ENCODE assay signal across 10 cellular contexts in genomic region chr9:36566813-36567217, GRCh38. TPM values are rescaled to one million over a fixed set of nuclear protein-coding genes. Genes with fewer than 3 reads are reported as not detected.
DNase-seq lines count a peak whose midpoint lies in the region; ATAC-seq and TF ChIP-seq lines count a peak whose summit lies in the region.
"Had no signal": no experiment of that assay in that cellular context is flagged by ENCODE, and none has a peak within 500 bp of the region (broad histone marks: within the 10 kb centered on the region; RNA-seq: fewer than 3 reads in every experiment).

No MANE protein-coding gene starts in this region.

- TF ChIP-seq CTCF in coronary artery (IDR thresholded peaks at IDR 0.05), result no peak

- H3K27me3 ChIP-seq in aorta (ENCODE audit: control insufficient read depth in 1 of 2, insufficient read depth in 2 of 2, low read length in 1 of 2), result no peaks in the 10 kb centered on the region

- intact Hi-C loops in Right ventricle myocardium superior (cut with DNase I) (no loop called here), Right ventricle myocardium inferior (cut with DNase I) (no loop called here), aorta (cut with DNase I) (no loop called here)

- H3K4me3 ChIP-seq in coronary artery (no peak overlapping the region), aorta (ENCODE audit: low read length in 2 of 2) (no peak overlapping the region)

- peak; percentile 49 for ATAC-seq in Right ventricle myocardium superior (ENCODE audit: poor library complexity)
- no peak for ATAC-seq in Right ventricle myocardium inferior
- ATAC-seq in aorta (ENCODE audit: low FRiP score), result peak; percentile 92
- no peak for ATAC-seq in T-helper 17 cell

- H3K9me3 ChIP-seq in aorta (ENCODE audit: control insufficient read depth, low read length) (no peaks in the 10 kb centered on the region), T-helper 17 cell (ENCODE audit: control insufficient read depth, low read length, poor library complexity, severe bottlenecking) (no peaks in the 10 kb centered on the region)

- H3K36me3 Mint-ChIP-seq in T-helper 17 cell (ENCODE audit: low read depth), result peaks cover 4% of the 10 kb centered on the region

- DNase-seq in Right ventricle myocardium superior (no peak), Right ventricle myocardium inferior (ENCODE audit: missing footprints) (no peak), coronary artery (ENCODE audit: low spot score) (no peak), middle frontal gyrus (ENCODE audit: extremely low spot score, low spot score) (peak; percentile 65), aorta (peak; percentile 84 to 86), GDM1 (lab: John Stamatoyannopoulos, UW) (no peak), T-helper 17 cell (no peak)
- DNase-seq in activated CD4-positive, CD25-positive, alpha-beta regulatory T cell (lab: John Stamatoyannopoulos, UW), result no peak
- DNase-seq: AML-193 had no signal

- H3K4me1 Mint-ChIP-seq in T-helper 17 cell, result peaks cover 2% of the 10 kb centered on the region

- no peaks in the 10 kb centered on the region for H3K4me1 ChIP-seq in aorta (ENCODE audit: control insufficient read depth in 1 of 2, insufficient read depth in 2 of 2, low read length in 2 of 2)

- no peaks in the 10 kb centered on the region for H3K36me3 ChIP-seq in aorta (ENCODE audit: control insufficient read depth in 1 of 2, insufficient read depth in 2 of 2, low read length in 1 of 2)

- H3K27ac ChIP-seq in coronary artery, result peak overlapping the region; percentile 76 to 80
- peak overlapping the region; percentile 71 to 73 for H3K27ac ChIP-seq in aorta (ENCODE audit: low read depth in 1 of 2, low read length in 2 of 2)

- H3K27ac Mint-ChIP-seq in T-helper 17 cell, result no peak overlapping the region
- H3K27ac Mint-ChIP-seq: activated T-helper 1 cell treated with anti-CD3 and anti-CD28 coated beads, Interleukin-12 subunit alpha, Interleukin-12 subunit beta, Interleukin-2, Interleukin-4 antibody, amounts not matched to agents 30 ng/mL and 10 ng/mL and 1 ng/mL, durations not matched to agents 14 hours and 24 hours and 36 hours had no signal

- 2 to 7% methylated on average over 8 of the region's 8 CpGs for WGBS in aorta, 2 donors

- H3K4me3 Mint-ChIP-seq in T-helper 17 cell, result no peak overlapping the region
- H3K4me3 Mint-ChIP-seq: activated T-helper 1 cell treated with anti-CD3 and anti-CD28 coated beads, Interleukin-12 subunit alpha, Interleukin-12 subunit beta, Interleukin-2, Interleukin-4 antibody, amounts not matched to agents 30 ng/mL and 10 ng/mL and 1 ng/mL, durations not matched to agents 14 hours and 24 hours and 36 hours had no signal

- H3K27me3 Mint-ChIP-seq in T-helper 17 cell, result peaks cover 23% of the 10 kb centered on the region

RNA-seq across cellular contexts. Expression of gene MELK, which starts 5.9 kb away (rescaled TPM):
- total RNA-seq in Right ventricle myocardium superior, result 0.48 TPM
- total RNA-seq in Right ventricle myocardium inferior, result 0.76 TPM
- 1 to 10 TPM in 1 of 2 donors, under 1 TPM in 1; 0.39 to 1.1 TPM for total RNA-seq in aorta
- polyA plus RNA-seq in aorta, result 1 to 10 TPM in 1 of 2 donors, not detected in 1; 1.4 TPM
- total RNA-seq in T-helper 17 cell, result 1 to 10 TPM in 1 of 2 donors, under 1 TPM in 1; 0.73 to 1.2 TPM

Comparison
In these comparisons a context has a peak if more than half of its experiments do, and no peak if none do; other contexts are left out.
1. ATAC-seq: peak in Right ventricle myocardium superior (single experiment) and aorta (single experiment); none in Right ventricle myocardium inferior (single experiment) and T-helper 17 cell (single experiment).
2. DNase-seq: peak in middle frontal gyrus (single experiment) and aorta (2 of 2); none in Right ventricle myocardium superior (single experiment), Right ventricle myocardium inferior (single experiment), coronary artery (single experiment), GDM1 (single experiment), activated CD4-positive, CD25-positive, alpha-beta regulatory T cell (0 of 4) and T-helper 17 cell (0 of 3).